23 cellular contexts compared by ENCODE assay signal in the genomic region with DNA sequence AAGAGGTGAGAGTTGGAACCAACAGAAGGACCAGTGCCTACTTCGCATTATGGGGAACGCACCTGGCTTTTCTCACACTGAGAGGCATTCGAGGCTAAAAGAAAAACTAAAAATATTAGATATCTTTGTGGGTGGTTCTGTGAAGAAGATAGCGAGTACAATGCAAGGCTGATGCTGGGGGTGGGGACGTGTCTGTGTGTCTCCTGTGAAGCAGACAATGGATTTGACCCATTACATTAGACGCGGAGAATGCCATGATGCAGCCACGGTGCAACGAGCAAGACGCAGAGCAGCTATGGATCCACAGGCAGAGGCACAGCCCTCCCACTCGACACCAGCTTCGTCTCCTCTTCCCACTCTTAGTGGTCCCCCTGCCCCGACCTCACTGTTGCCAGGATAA.
A peak's percentile ranks its signal among the peaks of the same experiment; 100 is the strongest.
DNase-seq lines count a peak whose midpoint lies in the region; ATAC-seq, FAIRE-seq and TF ChIP-seq lines count a peak whose summit lies in the region.
"Had no signal": no experiment of that assay in that cellular context is flagged by ENCODE, and none has a peak within 500 bp of the region (broad histone marks: within the 10 kb centered on the region; RNA-seq: fewer than 3 reads in every experiment).

No MANE protein-coding gene starts in this region.

- H3K4me1 Mint-ChIP-seq in H9, result no peaks in the 10 kb centered on the region
- peaks cover 4% of the 10 kb centered on the region for H3K4me1 Mint-ChIP-seq in T-helper 17 cell
- no peaks in the 10 kb centered on the region for H3K4me1 Mint-ChIP-seq in progenitor cell of endocrine pancreas (ENCODE audit: low read depth)
- H3K4me1 Mint-ChIP-seq: CD4-positive, alpha-beta memory T cell had no signal

- CTCF ChIA-PET in H1 (lab: Charles Lee; ENCODE audit: partially characterized antibody) (interaction anchor here (0.6 to 1.5 kb wide), 2 partner anchors 13 to 241 kb away, joined by 3 read pairs; no protein-coding TSS in a partner anchor), RWPE1 (lab: Yijun Ruan, JAX) (no interaction called here)

- H3K9ac ChIP-seq in H9 (ENCODE audit: extremely low read depth, insufficient read length, low read length), result no peak overlapping the region
- no peak overlapping the region for H3K9ac ChIP-seq in H1 (replicated peaks in 1 of 4; ENCODE audit: extremely low read depth in 1 of 4, low read depth in 3 of 4, low read length in 3 of 4)

- H3K23ac ChIP-seq in H9 (ENCODE audit: insufficient read length, low read depth, low read length) (no peak overlapping the region), H1 (ENCODE audit: insufficient read length) (no peak overlapping the region)

- H3K23me2 ChIP-seq in H9 (ENCODE audit: insufficient read length, low read depth, low read length, poor library complexity, severe bottlenecking) (no peaks in the 10 kb centered on the region), H1 (ENCODE audit: low read depth, low read length) (no peaks in the 10 kb centered on the region)

- H4K8ac ChIP-seq in H9 (replicated peaks; ENCODE audit: insufficient read length, low read depth, low read length) (no peak overlapping the region), H1 (ENCODE audit: extremely low read depth, insufficient read depth, low read length) (peak overlapping the region; percentile 28; the same call in 1 of the 2 replicates)

- ATAC-seq in T-helper 17 cell (no peak), GM18520 (IDR thresholded peaks at IDR 0.05; ENCODE audit: unreplicated experiment) (no peak)
- ATAC-seq: A549, HCT116 had no signal

- no CpG with 5 or more reads among the region's 13 CpGs for WGBS in H9 (ENCODE audit: extremely low coverage, insufficient read length, low lambda C conversion rate)
- WGBS in H1 (ENCODE audit: extremely low coverage in 1 of 2, insufficient coverage in 1 of 2, insufficient read length in 1 of 2, insufficient replicate concordance in 2 of 2, low coverage in 1 of 2, low lambda C conversion rate in 2 of 2, missing lambda C conversion rate in 1 of 2), 2 experiments, result 93% methylated on average over 13 of the region's 13 CpGs; no CpG with 5 or more reads in 1 of the 2 experiments

- H2BK12ac ChIP-seq in H9 (ENCODE audit: insufficient read length, low read depth, low read length) (no peak overlapping the region), H1 (ENCODE audit: low read depth, low read length) (no peak overlapping the region)

- H3K9me3 ChIP-seq in H9 (ENCODE audit: control insufficient read depth, low read depth, low read length) (no peaks in the 10 kb centered on the region), T-helper 17 cell (ENCODE audit: control insufficient read depth, low read length, poor library complexity, severe bottlenecking) (no peaks in the 10 kb centered on the region), H1 (ENCODE audit: insufficient read depth in 2 of 2, low read depth in 1 of 2, low read length in 1 of 2) (no peaks in the 10 kb centered on the region)
- H3K9me3 ChIP-seq: A549 had no signal

- no peak overlapping the region for H3K4me3 ChIP-seq in H1 (ENCODE audit: extremely low read depth in 1 of 4, insufficient read depth in 2 of 4, low read depth in 3 of 4, low read length in 4 of 4)
- H3K4me3 ChIP-seq: A549 had no signal

- H4K5ac ChIP-seq in H9 (ENCODE audit: insufficient read length, low read depth, low read length) (no peak overlapping the region), H1 (ENCODE audit: insufficient read length, low read depth, low read length) (no peak overlapping the region)

- H3K27ac ChIP-seq in H9 (ENCODE audit: insufficient read length, low read depth, low read length) (no peak overlapping the region), H1 (ENCODE audit: low read depth, low read length) (no peak overlapping the region), RWPE1 (no peak overlapping the region)
- H3K27ac ChIP-seq: A549 had no signal

- H3K36me3 Mint-ChIP-seq in H9 (ENCODE audit: insufficient read depth in 1 of 3, low read depth in 3 of 3) (peaks cover 0 to 8% (median 5%) of the 10 kb centered on the region in 3 experiments; a peak in 2 of 7 replicates), T-helper 17 cell (ENCODE audit: low read depth) (no peaks in the 10 kb centered on the region), progenitor cell of endocrine pancreas (ENCODE audit: insufficient read depth) (no peaks in the 10 kb centered on the region)

- H2AFZ ChIP-seq in H9 (ENCODE audit: low read length) (no peak overlapping the region), H1 (ENCODE audit: low read length) (no peak overlapping the region)

- no peak overlapping the region for H2BK120ac ChIP-seq in H9 (ENCODE audit: low read depth, low read length, poor library complexity, severe bottlenecking)
- H2BK120ac ChIP-seq in H1 (replicated peaks; ENCODE audit: low read depth, low read length), result no peak overlapping the region

- no peaks in the 10 kb centered on the region; a peak in 1 of 8 replicates for H3K36me3 ChIP-seq in H1 (ENCODE audit: control insufficient read depth in 2 of 4, insufficient read depth in 4 of 4, low read length in 3 of 4)

- POLR2A ChIA-PET in H1 (lab: Charles Lee; ENCODE audit: partially characterized antibody), result no interaction called here
- POLR2A ChIA-PET in RWPE1 (lab: Yijun Ruan, JAX; ENCODE audit: low non-redundant PET), result no interaction called here

- H3K4me2 ChIP-seq in H9 (ENCODE audit: insufficient read depth, insufficient read length, low read length) (no peak overlapping the region), H1 (ENCODE audit: insufficient read depth in 1 of 2, low read depth in 2 of 2, low read length in 2 of 2) (no peak overlapping the region)
- H3K4me2 ChIP-seq: A549 had no signal

- TF ChIP-seq CTCF in H9 (conservative IDR thresholded peaks at IDR 0.05), result no peak
- TF ChIP-seq CTCF in H1 (IDR thresholded peaks at IDR 0.05; ENCODE audit: control extremely low read depth in 1 of 3, insufficient read depth in 1 of 3, low read depth in 1 of 3, low read length in 3 of 3), result no peak
- no peak for TF ChIP-seq CTCF in progenitor cell of endocrine pancreas (IDR thresholded peaks at IDR 0.05; ENCODE audit: unreplicated experiment)
- no peak for TF ChIP-seq CTCF in RWPE1 (conservative IDR thresholded peaks at IDR 0.05; ENCODE audit: low read depth)

- no peak for DNase-seq in H9
- DNase-seq in T-helper 17 cell, result no peak
- DNase-seq in H1 (ENCODE audit: low read depth in 1 of 2, low spot score in 2 of 2), result no peak
- DNase-seq in progenitor cell of endocrine pancreas (ENCODE audit: low spot score, unreplicated experiment), result no peak
- no peak for DNase-seq in RWPE1 (ENCODE audit: low spot score)
- DNase-seq in pons (ENCODE audit: low spot score), result no peak
- DNase-seq in cerebellum (ENCODE audit: low spot score), result no peak
- DNase-seq: 8988T; ACHN; C1 segment of cervical spinal cord; Calu3; CD4-positive, alpha-beta memory T cell; COR-L47; DMS53; DMS79 treated with DMSO at 0.1 percent for 48 hours; GF-D8; GOT3; H7 had no signal

- peak overlapping the region in 1 of 3 experiments; percentile 5; a peak in 1 of 7 replicates for H3K27ac Mint-ChIP-seq in H9
- peak overlapping the region; percentile 39 for H3K27ac Mint-ChIP-seq in T-helper 17 cell
- H3K27ac Mint-ChIP-seq in progenitor cell of endocrine pancreas, result peak overlapping the region; percentile 24

- H3K79me1 ChIP-seq in H9 (ENCODE audit: insufficient read depth, low read depth, low read length, poor library complexity, severe bottlenecking) (no peaks in the 10 kb centered on the region), H1 (ENCODE audit: low read depth, low read length) (peaks cover 2% of the 10 kb centered on the region; the same call in 1 of the 2 replicates)

- no peaks in the 10 kb centered on the region for H3K27me3 ChIP-seq in H9 (ENCODE audit: insufficient read depth, low read length)
- H3K27me3 ChIP-seq in H1 (replicated peaks in 1 of 4; ENCODE audit: control insufficient read depth in 3 of 4, extremely low read depth in 1 of 4, insufficient read depth in 3 of 4, low read length in 3 of 4), result no peaks in the 10 kb centered on the region

- H3K4ac ChIP-seq in H9 (ENCODE audit: low read depth, low read length) (no peak overlapping the region), H1 (replicated peaks; ENCODE audit: insufficient read length, low read depth, low read length) (no peak overlapping the region)

- no peak overlapping the region for H2BK5ac ChIP-seq in H9 (ENCODE audit: insufficient read length, low read length)
- H2BK5ac ChIP-seq in H1 (ENCODE audit: low read depth, low read length), result no peak overlapping the region

- no peak for TF ChIP-seq EP300 in H1 (IDR thresholded peaks at IDR 0.05; ENCODE audit: borderline replicate concordance in 1 of 2, low read depth in 2 of 2, low read length in 2 of 2)

- H3K18ac ChIP-seq in H9 (ENCODE audit: insufficient read length, low read depth, low read length) (peak overlapping the region; percentile 61), H1 (ENCODE audit: extremely low read depth, low read length) (no peak overlapping the region)

- no peak overlapping the region for H2BK20ac ChIP-seq in H9 (ENCODE audit: low read depth, low read length, poor library complexity, severe bottlenecking)
- H2BK20ac ChIP-seq in H1 (ENCODE audit: low read length), result no peak overlapping the region

- TF ChIP-seq POLR2A in H1 (IDR thresholded peaks at IDR 0.05; ENCODE audit: control extremely low read depth in 1 of 2, low read depth in 2 of 2, low read length in 2 of 2), result no peak

- no peak overlapping the region for H2AK5ac ChIP-seq in H9 (ENCODE audit: insufficient read length, low read length)
- H2AK5ac ChIP-seq in H1 (ENCODE audit: low read depth, low read length), result no peak overlapping the region

- no peak for FAIRE-seq in H1 (lab: Jason Lieb, UNC)
- FAIRE-seq: A549, GM12891, GM18507 had no signal

- H3K4me3 Mint-ChIP-seq in H9, result no peak overlapping the region
- no peak overlapping the region for H3K4me3 Mint-ChIP-seq in T-helper 17 cell
- no peak overlapping the region for H3K4me3 Mint-ChIP-seq in progenitor cell of endocrine pancreas (ENCODE audit: low read depth)
- H3K4me3 Mint-ChIP-seq: CD4-positive, alpha-beta memory T cell had no signal

- no peak overlapping the region for H3T11ph ChIP-seq in H9 (ENCODE audit: low read length)

- H3K14ac ChIP-seq in H9 (ENCODE audit: insufficient read depth, low read length) (peak overlapping the region; percentile 45; the same call in 1 of the 2 replicates), H1 (ENCODE audit: insufficient read length) (no peak overlapping the region)

- H3K9me3 Mint-ChIP-seq in H9 (no peaks in the 10 kb centered on the region), progenitor cell of endocrine pancreas (ENCODE audit: low read depth) (no peaks in the 10 kb centered on the region)
- H3K9me3 Mint-ChIP-seq: CD4-positive, alpha-beta memory T cell had no signal

- H3K27me3 Mint-ChIP-seq in H9 (ENCODE audit: low read depth) (no peaks in the 10 kb centered on the region), T-helper 17 cell (no peaks in the 10 kb centered on the region), progenitor cell of endocrine pancreas (no peaks in the 10 kb centered on the region)
- H3K27me3 Mint-ChIP-seq: CD4-positive, alpha-beta memory T cell had no signal

- H2BK15ac ChIP-seq in H9 (ENCODE audit: low read depth, low read length), result no peak overlapping the region
- no peak overlapping the region for H2BK15ac ChIP-seq in H1 (ENCODE audit: low read length)

- H3K56ac ChIP-seq in H9 (ENCODE audit: insufficient read length, low read depth, low read length) (no peak overlapping the region), H1 (replicated peaks; ENCODE audit: insufficient read length, low read depth, low read length) (no peak overlapping the region)

- TF ChIP-seq RAD21 in H1 (IDR thresholded peaks at IDR 0.05 in 1 of 2, conservative IDR thresholded peaks at IDR 0.05 in 1 of 2; ENCODE audit: low read depth in 2 of 2, low read length in 2 of 2), result no peak

- H3K4me1 ChIP-seq in H9 (ENCODE audit: insufficient read depth, low read length), result no peaks in the 10 kb centered on the region
- H3K4me1 ChIP-seq in H1 (replicated peaks in 1 of 4; ENCODE audit: control insufficient read depth in 3 of 4, insufficient read depth in 4 of 4, low read length in 3 of 4), result no peaks in the 10 kb centered on the region
- H3K4me1 ChIP-seq: A549 had no signal

- H4K91ac ChIP-seq in H9 (ENCODE audit: insufficient read length, low read depth, low read length), result no peak overlapping the region
- no peak overlapping the region for H4K91ac ChIP-seq in H1 (replicated peaks; ENCODE audit: insufficient read length, low read length)

- H4K20me1 ChIP-seq in H9 (ENCODE audit: control insufficient read depth, insufficient read depth, insufficient read length) (no peaks in the 10 kb centered on the region), H1 (replicated peaks in 1 of 2; ENCODE audit: control insufficient read depth in 1 of 2, insufficient read depth in 2 of 2, low read length in 2 of 2) (peaks cover 0 to 2% of the 10 kb centered on the region in 2 experiments)

- H3K79me2 ChIP-seq in H9 (ENCODE audit: insufficient read depth, low read length), result no peaks in the 10 kb centered on the region
- no peaks in the 10 kb centered on the region for H3K79me2 ChIP-seq in H1 (ENCODE audit: control insufficient read depth in 1 of 2, insufficient read depth in 2 of 2, low read length in 2 of 2)
